Comparison of ENCODE assay signal across 1 cellular context in genomic region chr7:97027427-97028234, GRCh38.
A peak's percentile ranks its signal among the peaks of the same experiment; 100 is the strongest.
TF ChIP-seq lines count a peak whose summit lies in the region.

No MANE protein-coding gene starts in this region.

TF ChIP-seq in HepG2, 621 proteins besides CTCF, POLR2A, EP300 and RAD21 (continued from another document and continues in another):
- no peak for TF ChIP-seq SOX13 (IDR thresholded peaks at IDR 0.05)
- TF ChIP-seq SOX13 (CRISPR knock-in tag; conservative IDR thresholded peaks at IDR 0.05 in 1 of 2, IDR thresholded peaks at IDR 0.05 in 1 of 2): peak in 1 of 2 experiments; percentile 15; a peak in 1 of 4 replicates
- no peak for TF ChIP-seq ZNF878 (CRISPR knock-in tag; IDR thresholded peaks at IDR 0.05)
- TF ChIP-seq SAP130 (CRISPR knock-in tag; IDR thresholded peaks at IDR 0.05; ENCODE audit: low read depth): peak; percentile 22; the same call in 1 of the 2 replicates
- no peak for TF ChIP-seq KLF12 (CRISPR knock-in tag; IDR thresholded peaks at IDR 0.05; ENCODE audit: borderline replicate concordance)
- no peak for TF ChIP-seq ZSCAN21 (CRISPR knock-in tag; IDR thresholded peaks at IDR 0.05; ENCODE audit: borderline replicate concordance)
- no peak for TF ChIP-seq KMT2B (CRISPR knock-in tag; IDR thresholded peaks at IDR 0.05)
- no peak for TF ChIP-seq SOX6 (IDR thresholded peaks at IDR 0.05)
- no peak for TF ChIP-seq SOX6 (CRISPR knock-in tag; IDR thresholded peaks at IDR 0.05)
- TF ChIP-seq HNRNPK (IDR thresholded peaks at IDR 0.05; ENCODE audit: low read depth, low read length, poor library complexity, severe bottlenecking): peak; percentile 24
- no peak for TF ChIP-seq AGO2 (optimal IDR thresholded peaks at IDR 0.05; ENCODE audit: low read depth, low read length)
- TF ChIP-seq ZNF646 (CRISPR knock-in tag; IDR thresholded peaks at IDR 0.05): no peak
- peak; percentile 47; the same call in 1 of the 2 replicates for TF ChIP-seq TBX2 (CRISPR knock-in tag; IDR thresholded peaks at IDR 0.05; ENCODE audit: borderline replicate concordance)
- TF ChIP-seq TBP (CRISPR knock-in tag; IDR thresholded peaks at IDR 0.05): no peak
- no peak for TF ChIP-seq HOXD1 (CRISPR knock-in tag; IDR thresholded peaks at IDR 0.05)
- no peak for TF ChIP-seq ZNF414 (CRISPR knock-in tag; IDR thresholded peaks at IDR 0.05)
- TF ChIP-seq ZNF142 (CRISPR knock-in tag; IDR thresholded peaks at IDR 0.05): no peak
- no peak for TF ChIP-seq NCOA2 (CRISPR knock-in tag; IDR thresholded peaks at IDR 0.05)
- no peak for TF ChIP-seq GATA4 (IDR thresholded peaks at IDR 0.05; ENCODE audit: borderline replicate concordance, low read depth)
- TF ChIP-seq ATM (IDR thresholded peaks at IDR 0.05; ENCODE audit: borderline replicate concordance): no peak
- no peak for TF ChIP-seq ZNF460 (CRISPR knock-in tag; IDR thresholded peaks at IDR 0.05; ENCODE audit: borderline replicate concordance)
- no peak for TF ChIP-seq ZNF7 (CRISPR knock-in tag; IDR thresholded peaks at IDR 0.05)
- TF ChIP-seq ELF3 (CRISPR knock-in tag; IDR thresholded peaks at IDR 0.05): peak; percentile 48; the same call in 1 of the 2 replicates
- TF ChIP-seq HMG20A (CRISPR knock-in tag; IDR thresholded peaks at IDR 0.05; ENCODE audit: borderline replicate concordance): no peak
- no peak for TF ChIP-seq ZNF761 (CRISPR knock-in tag; conservative IDR thresholded peaks at IDR 0.05)
- no peak for TF ChIP-seq ZSCAN30 (CRISPR knock-in tag; IDR thresholded peaks at IDR 0.05)
- no peak for TF ChIP-seq LCORL (IDR thresholded peaks at IDR 0.05)
- TF ChIP-seq LCORL (CRISPR knock-in tag; IDR thresholded peaks at IDR 0.05): no peak
- TF ChIP-seq ADNP (CRISPR knock-in tag; IDR thresholded peaks at IDR 0.05): no peak
- TF ChIP-seq AKAP8 (CRISPR knock-in tag; IDR thresholded peaks at IDR 0.05): no peak
- no peak for TF ChIP-seq MAFG (CRISPR knock-in tag; IDR thresholded peaks at IDR 0.05)
- no peak for TF ChIP-seq PCBP1 (IDR thresholded peaks at IDR 0.05; ENCODE audit: borderline replicate concordance, low read depth, low read length)
- no peak for TF ChIP-seq RBAK (CRISPR knock-in tag; IDR thresholded peaks at IDR 0.05)
- no peak for TF ChIP-seq DMTF1 (CRISPR knock-in tag; IDR thresholded peaks at IDR 0.05)
- 0 out of 2 replicates have a peak, but pooled peaks have one; percentile 27 for TF ChIP-seq HINFP (CRISPR knock-in tag; IDR thresholded peaks at IDR 0.05; ENCODE audit: low read depth)
- no peak for TF ChIP-seq NFYC (CRISPR knock-in tag; IDR thresholded peaks at IDR 0.05)
- TF ChIP-seq FOXO1 (CRISPR knock-in tag; IDR thresholded peaks at IDR 0.05): no peak
- TF ChIP-seq MAFK (conservative IDR thresholded peaks at IDR 0.05 in 1 of 2, IDR thresholded peaks at IDR 0.05 in 1 of 2; ENCODE audit: low read length in 2 of 2): no peak
- TF ChIP-seq GMEB2 (CRISPR knock-in tag; IDR thresholded peaks at IDR 0.05; ENCODE audit: low read depth): no peak
